In genomic region chr3:62090066-62090465, GRCh38 we compare ENCODE assay signal across 31 cellular contexts.
"Had no signal": no experiment of that assay in that cellular context is flagged by ENCODE, and none has a peak within 500 bp of the region (broad histone marks: within the 10 kb centered on the region; RNA-seq: fewer than 3 reads in every experiment).

No MANE protein-coding gene starts in this region.

- DNase-seq: activated CD4-positive, alpha-beta T cell treated with anti-CD3 and anti-CD28 coated beads for 4 hours; activated CD4-positive, alpha-beta T cell treated with anti-CD3 and anti-CD28 coated beads, Interleukin-2, amount 50 U/mL, for 4 hours; activated CD8-positive, alpha-beta memory T cell treated with anti-CD3 and anti-CD28 coated beads for 24 hours; activated effector memory CD4-positive, alpha-beta T cell treated with anti-CD3 and anti-CD28 coated beads, Interleukin-2, amount 50 U/mL, for 16 hours; activated naive CD4-positive, alpha-beta T cell treated with anti-CD3 and anti-CD28 coated beads for 36 hours; activated naive CD8-positive, alpha-beta T cell treated with anti-CD3 and anti-CD28 coated beads for 36 hours; adrenal gland; aorta; body of pancreas; dorsolateral prefrontal cortex; effector memory CD8-positive, alpha-beta T cell; erythroblast; immature natural killer cell; kidney; lower lobe of right lung; mesenchymal stem cell; naive thymus-derived CD8-positive, alpha-beta T cell; nucleus accumbens; pancreas; small intestine; stimulated activated CD4-positive, alpha-beta T cell treated with anti-CD3 and anti-CD28 coated beads, Interleukin-4, amount 100 ng/mL, for 4 hours; stimulated activated CD8-positive, alpha-beta memory T cell treated with anti-CD3 and anti-CD28 coated beads, Interleukin-4, amount 100 ng/mL, for 48 hours; stomach; thyroid gland; upper lobe of left lung had no signal

- H3K4me3 ChIP-seq: adrenal gland, body of pancreas, coronary artery, dorsolateral prefrontal cortex, gastroesophageal sphincter, lower lobe of right lung, pancreas, prostate gland, stomach, thyroid gland, upper lobe of left lung, vagina had no signal

- ATAC-seq: body of pancreas; effector memory CD8-positive, alpha-beta T cell; gastroesophageal sphincter; lower lobe of right lung; naive thymus-derived CD8-positive, alpha-beta T cell; pancreas; sciatic nerve; stimulated activated memory B cell treated with anti-CD40 and anti-IgM and Interleukin-4, amounts not matched to agents 10 μg/mL and 1 μg/mL and 100 μg/mL, for 72 hours had no signal
